Comparison of ENCODE assay signal across 9 cellular contexts in the genomic region with DNA sequence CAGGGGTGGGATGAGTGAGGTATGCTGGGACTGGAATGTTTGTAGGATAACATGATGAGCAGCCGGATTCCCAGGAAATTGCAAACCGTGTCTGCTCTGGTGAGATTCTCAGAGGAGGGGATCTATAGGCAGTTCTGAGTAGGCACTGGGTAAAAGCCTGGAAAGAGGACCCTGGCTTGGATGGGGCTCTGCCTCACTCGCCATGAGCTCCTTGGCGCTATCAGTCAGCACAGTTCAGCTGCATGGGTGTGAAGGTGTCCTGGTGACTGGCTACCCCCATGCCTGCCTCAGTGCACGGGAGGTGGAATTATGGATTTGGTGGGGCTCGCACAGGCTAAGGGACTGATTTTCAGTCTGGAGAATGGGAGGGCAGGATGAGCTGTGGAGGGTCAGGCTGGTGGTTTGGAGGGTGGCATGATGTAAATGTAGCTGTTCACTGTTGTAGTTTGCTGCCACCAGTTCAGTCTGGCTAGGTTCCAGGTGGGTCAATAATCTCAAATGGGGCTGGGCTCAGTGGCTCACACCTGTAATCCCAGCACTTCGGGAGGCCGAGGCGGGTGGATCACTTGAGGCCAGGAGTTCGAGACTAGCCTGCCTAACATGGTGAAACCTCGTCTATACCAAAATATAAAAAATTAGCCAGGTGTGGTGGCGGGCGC. TPM values are rescaled to one million over a fixed set of nuclear protein-coding genes. Genes with fewer than 3 reads are reported as not detected.
DNase-seq lines count a peak whose midpoint lies in the region; ATAC-seq and TF ChIP-seq lines count a peak whose summit lies in the region.
"Had no signal": no experiment of that assay in that cellular context is flagged by ENCODE, and none has a peak within 500 bp of the region (broad histone marks: within the 10 kb centered on the region; RNA-seq: fewer than 3 reads in every experiment).

No MANE protein-coding gene starts in this region.

- TF ChIP-seq CTCF in Loucy (conservative IDR thresholded peaks at IDR 0.05; ENCODE audit: low read length): no peak
- TF ChIP-seq CTCF in brain (conservative IDR thresholded peaks at IDR 0.05): peak; percentile 7 to 37
- TF ChIP-seq CTCF in omental fat pad (IDR thresholded peaks at IDR 0.05): no peak

- peak overlapping the region; percentile 61 for H3K4me2 ChIP-seq in Loucy (ENCODE audit: low read depth, low read length, poor library complexity, severe bottlenecking)

- no peaks in the 10 kb centered on the region for H3F3A ChIP-seq in Loucy (ENCODE audit: low read depth)

- H3K4me3 ChIP-seq in Loucy (ENCODE audit: low read length, poor library complexity, severe bottlenecking): no peak overlapping the region

- H3K4me3 Mint-ChIP-seq in brain: peak overlapping the region in 3 of 5 experiments; percentile 48 to 59 (median 57)
- H3K4me3 Mint-ChIP-seq in activated T-helper 1 cell treated with anti-CD3 and anti-CD28 coated beads, Interleukin-12 subunit alpha, Interleukin-12 subunit beta, Interleukin-2, Interleukin-4 antibody, amounts not matched to agents 30 ng/mL and 10 ng/mL and 1 ng/mL, durations not matched to agents 14 hours and 24 hours and 36 hours: no peak overlapping the region

- peak overlapping the region; percentile 71; the same call in 1 of the 2 replicates for H2AFZ ChIP-seq in Loucy (ENCODE audit: low read length)

- peak overlapping the region; percentile 47 for H3K9ac ChIP-seq in Loucy (ENCODE audit: low read depth, low read length, poor library complexity, severe bottlenecking)

- peak; percentile 41 for DNase-seq in COR-L47 (lab: John Stamatoyannopoulos, UW)
- no peak for DNase-seq in omental fat pad (ENCODE audit: low spot score)
- no peak for DNase-seq in activated T-helper 1 cell treated with anti-CD3 and anti-CD28 coated beads, Interleukin-12 subunit alpha, Interleukin-12 subunit beta, Interleukin-2, Interleukin-4 antibody, amounts not matched to agents 30 ng/mL and 10 ng/mL and 1 ng/mL, durations not matched to agents 14 hours and 24 hours and 36 hours (ENCODE audit: low spot score)
- no peak for DNase-seq in AG08396 (ENCODE audit: low spot score)
- DNase-seq in middle frontal gyrus (ENCODE audit: extremely low spot score, low spot score): no peak
- DNase-seq: NCI-H524 treated with DMSO at 0.1 percent for 48 hours had no signal

- ATAC-seq in omental fat pad (ENCODE audit: low FRiP score) (peak; percentile 35), GM18858 (IDR thresholded peaks at IDR 0.05; ENCODE audit: unreplicated experiment) (no peak)

- no peaks in the 10 kb centered on the region for H4K20me1 ChIP-seq in Loucy (ENCODE audit: insufficient read depth, low read length, poor library complexity, severe bottlenecking)

- H3K9me2 ChIP-seq in Loucy (replicated peaks; ENCODE audit: low read depth, low read length): no peaks in the 10 kb centered on the region

- no peaks in the 10 kb centered on the region for H3K27me3 ChIP-seq in Loucy (ENCODE audit: insufficient read depth, low read length, poor library complexity, severe bottlenecking)

- H3K9me3 Mint-ChIP-seq in brain: peaks cover 0 to 2% (median 0%) of the 10 kb centered on the region in 5 experiments
- no peaks in the 10 kb centered on the region for H3K9me3 Mint-ChIP-seq in activated T-helper 1 cell treated with anti-CD3 and anti-CD28 coated beads, Interleukin-12 subunit alpha, Interleukin-12 subunit beta, Interleukin-2, Interleukin-4 antibody, amounts not matched to agents 30 ng/mL and 10 ng/mL and 1 ng/mL, durations not matched to agents 14 hours and 24 hours and 36 hours

- H3K9me3 ChIP-seq in Loucy (ENCODE audit: insufficient read depth, low read depth, low read length): no peaks in the 10 kb centered on the region

- H3K27ac Mint-ChIP-seq in brain: peak overlapping the region; percentile 18 to 87 (median 41)
- no peak overlapping the region for H3K27ac Mint-ChIP-seq in activated T-helper 1 cell treated with anti-CD3 and anti-CD28 coated beads, Interleukin-12 subunit alpha, Interleukin-12 subunit beta, Interleukin-2, Interleukin-4 antibody, amounts not matched to agents 30 ng/mL and 10 ng/mL and 1 ng/mL, durations not matched to agents 14 hours and 24 hours and 36 hours

- H3K36me3 Mint-ChIP-seq in brain: no peaks in the 10 kb centered on the region
- H3K36me3 Mint-ChIP-seq in activated T-helper 1 cell treated with anti-CD3 and anti-CD28 coated beads, Interleukin-12 subunit alpha, Interleukin-12 subunit beta, Interleukin-2, Interleukin-4 antibody, amounts not matched to agents 30 ng/mL and 10 ng/mL and 1 ng/mL, durations not matched to agents 14 hours and 24 hours and 36 hours (ENCODE audit: low read depth): no peaks in the 10 kb centered on the region

- intact Hi-C loops in activated T-helper 1 cell treated with anti-CD3 and anti-CD28 coated beads, Interleukin-12 subunit alpha, Interleukin-12 subunit beta, Interleukin-2, Interleukin-4 antibody, amounts not matched to agents 30 ng/mL and 10 ng/mL and 1 ng/mL, durations not matched to agents 14 hours and 24 hours and 36 hours (cut with micrococcal nuclease): loop anchor here (1.0 to 2.0 kb wide), 5 partner anchors 28 to 293 kb away; partner anchors contain the start of gene ECSIT

- H3K27me3 Mint-ChIP-seq in brain: peaks cover 12% of the 10 kb centered on the region
- H3K27me3 Mint-ChIP-seq in activated T-helper 1 cell treated with anti-CD3 and anti-CD28 coated beads, Interleukin-12 subunit alpha, Interleukin-12 subunit beta, Interleukin-2, Interleukin-4 antibody, amounts not matched to agents 30 ng/mL and 10 ng/mL and 1 ng/mL, durations not matched to agents 14 hours and 24 hours and 36 hours (ENCODE audit: insufficient read depth): peaks cover 2% of the 10 kb centered on the region

- no peaks in the 10 kb centered on the region for H3K36me3 ChIP-seq in Loucy (ENCODE audit: insufficient read depth, low read length)

- peaks cover 12% of the 10 kb centered on the region for H3K4me1 Mint-ChIP-seq in brain
- peaks cover 12% of the 10 kb centered on the region for H3K4me1 Mint-ChIP-seq in activated T-helper 1 cell treated with anti-CD3 and anti-CD28 coated beads, Interleukin-12 subunit alpha, Interleukin-12 subunit beta, Interleukin-2, Interleukin-4 antibody, amounts not matched to agents 30 ng/mL and 10 ng/mL and 1 ng/mL, durations not matched to agents 14 hours and 24 hours and 36 hours (ENCODE audit: low read depth)

- no peaks in the 10 kb centered on the region for H3K79me2 ChIP-seq in Loucy (ENCODE audit: insufficient read depth, low read length)

- H3K4me1 ChIP-seq in Loucy (ENCODE audit: insufficient read depth, low read length, poor library complexity, severe bottlenecking): peaks cover 7% of the 10 kb centered on the region

RNA-seq across cellular contexts. Expression of gene ZNF627, which starts 9.2 kb away (rescaled TPM):
- polyA plus RNA-seq in brain (ENCODE audit: insufficient read depth, low read depth, low replicate concordance): 10.8 TPM
- total RNA-seq in omental fat pad: 10 to 100 TPM in 1 of 4 donors, 1 to 10 TPM in 3; 5.4 to 12.1 (median 6.2) TPM
- total RNA-seq in activated T-helper 1 cell treated with anti-CD3 and anti-CD28 coated beads, Interleukin-12 subunit alpha, Interleukin-12 subunit beta, Interleukin-2, Interleukin-4 antibody, amounts not matched to agents 30 ng/mL and 10 ng/mL and 1 ng/mL, durations not matched to agents 14 hours and 24 hours and 36 hours: 4.3 and 5.2 TPM in 2 replicates

RNA-seq across cellular contexts. Expression of gene ACP5, which starts 10.7 kb away (rescaled TPM):
- polyA plus RNA-seq in brain (ENCODE audit: insufficient read depth, low read depth, low replicate concordance): 12.8 TPM
- 100 to 1,000 TPM in 1 of 4 donors, 10 to 100 TPM in 3; 24.4 to 133 (median 36.1) TPM for total RNA-seq in omental fat pad
- total RNA-seq in activated T-helper 1 cell treated with anti-CD3 and anti-CD28 coated beads, Interleukin-12 subunit alpha, Interleukin-12 subunit beta, Interleukin-2, Interleukin-4 antibody, amounts not matched to agents 30 ng/mL and 10 ng/mL and 1 ng/mL, durations not matched to agents 14 hours and 24 hours and 36 hours: 12.0 and 13.4 TPM in 2 replicates

RNA-seq across cellular contexts. Expression of gene ELOF1, which starts 29.1 kb away (rescaled TPM):
- 90.6 TPM for polyA plus RNA-seq in brain (ENCODE audit: insufficient read depth, low read depth, low replicate concordance)
- 10 to 100 TPM; 32.0 to 39.8 (median 33.7) TPM for total RNA-seq in omental fat pad
- 76.7 and 77.6 TPM in 2 replicates for total RNA-seq in activated T-helper 1 cell treated with anti-CD3 and anti-CD28 coated beads, Interleukin-12 subunit alpha, Interleukin-12 subunit beta, Interleukin-2, Interleukin-4 antibody, amounts not matched to agents 30 ng/mL and 10 ng/mL and 1 ng/mL, durations not matched to agents 14 hours and 24 hours and 36 hours

RNA-seq across cellular contexts. Expression of gene CNN1, which starts 49.5 kb away (rescaled TPM):
- polyA plus RNA-seq in brain (ENCODE audit: insufficient read depth, low read depth, low replicate concordance): 3.1 TPM
- total RNA-seq in omental fat pad: 10 to 100 TPM in 2 of 4 donors, 1 to 10 TPM in 2; 6.4 to 43.8 (median 14.5) TPM
- not detected in 2 replicates for total RNA-seq in activated T-helper 1 cell treated with anti-CD3 and anti-CD28 coated beads, Interleukin-12 subunit alpha, Interleukin-12 subunit beta, Interleukin-2, Interleukin-4 antibody, amounts not matched to agents 30 ng/mL and 10 ng/mL and 1 ng/mL, durations not matched to agents 14 hours and 24 hours and 36 hours

RNA-seq across cellular contexts. Expression of gene ECSIT, which starts 59.2 kb away (rescaled TPM):
- polyA plus RNA-seq in brain (ENCODE audit: insufficient read depth, low read depth, low replicate concordance): 75.7 TPM
- 10 to 100 TPM; 25.0 to 63.1 (median 33.2) TPM for total RNA-seq in omental fat pad
- 37.3 and 38.8 TPM in 2 replicates for total RNA-seq in activated T-helper 1 cell treated with anti-CD3 and anti-CD28 coated beads, Interleukin-12 subunit alpha, Interleukin-12 subunit beta, Interleukin-2, Interleukin-4 antibody, amounts not matched to agents 30 ng/mL and 10 ng/mL and 1 ng/mL, durations not matched to agents 14 hours and 24 hours and 36 hours

Comparison
In these comparisons a context has a peak if more than half of its experiments do, and no peak if none do; other contexts are left out.
1. CTCF ChIP-seq: peak in brain (2 of 2); none in Loucy (single experiment) and omental fat pad (0 of 3).